8 cellular contexts compared by ENCODE assay signal in the genomic region with DNA sequence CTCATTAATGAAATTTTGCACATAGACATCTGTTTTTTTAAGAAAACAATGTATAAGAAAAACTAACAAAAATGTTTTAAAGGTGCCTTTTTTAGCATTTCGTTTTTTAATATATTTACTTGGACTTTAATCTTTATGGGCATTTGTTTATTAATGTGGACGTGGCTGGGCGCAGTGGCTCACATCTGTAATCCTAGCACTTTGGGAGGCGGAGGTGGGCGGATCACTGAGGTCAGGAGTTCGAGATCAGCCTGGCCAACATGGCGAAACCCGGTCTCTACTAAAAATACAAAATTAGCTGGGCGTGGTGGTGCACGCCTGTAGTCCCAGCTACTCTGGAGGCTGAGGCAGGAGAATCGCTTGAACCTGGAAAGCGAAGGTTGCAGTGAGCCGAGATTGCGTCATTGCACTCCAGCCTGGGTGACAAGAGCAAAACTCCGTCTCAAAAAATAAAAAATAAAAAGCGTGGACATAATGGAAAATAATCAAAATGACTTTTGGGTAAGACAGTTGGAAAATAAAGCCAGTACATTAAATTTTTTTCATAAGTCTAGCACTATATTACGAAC. TPM values are rescaled to one million over a fixed set of nuclear protein-coding genes. Genes with fewer than 3 reads are reported as not detected.
A peak's percentile ranks its signal among the peaks of the same experiment; 100 is the strongest.
DNase-seq lines count a peak whose midpoint lies in the region; ATAC-seq and TF ChIP-seq lines count a peak whose summit lies in the region.
"Not testable (repeated sequence)": the region's sequence is repeated elsewhere in the genome, so short reads cannot be mapped to it uniquely, and the experiment has no call there.

No MANE protein-coding gene starts in this region.

- peaks cover 64% of the 10 kb centered on the region for H3K79me2 ChIP-seq in Loucy (ENCODE audit: insufficient read depth, low read length)
- peaks cover 65% of the 10 kb centered on the region for H3K79me2 ChIP-seq in osteoblast (ENCODE audit: insufficient read depth, low read length)

- not testable (repeated sequence) for H2AFZ ChIP-seq in Loucy (ENCODE audit: low read length); osteoblast (ENCODE audit: low read length)

- peaks cover 47% of the 10 kb centered on the region for H3K4me1 ChIP-seq in Loucy (ENCODE audit: insufficient read depth, low read length, poor library complexity, severe bottlenecking)
- H3K4me1 ChIP-seq in liver (ENCODE audit: control insufficient read depth in 4 of 4, insufficient read depth in 4 of 4, low read length in 3 of 4), result peaks cover 4 to 23% (median 18%) of the 10 kb centered on the region in 4 donors
- H3K4me1 ChIP-seq in osteoblast (ENCODE audit: insufficient read depth, low read length), result peaks cover 15% of the 10 kb centered on the region
- H3K4me1 ChIP-seq in tibial nerve, result peaks cover 0 to 31% (median 18%) of the 10 kb centered on the region in 4 donors

- peaks cover 40% of the 10 kb centered on the region for H3K36me3 Mint-ChIP-seq in Calu3 (ENCODE audit: insufficient read depth, unreplicated experiment)
- H3K36me3 Mint-ChIP-seq in activated B cell treated with CpG ODN at 0.5 μM for 24 hours (ENCODE audit: low read depth), result peaks cover 24% of the 10 kb centered on the region

- POLR2A ChIA-PET in activated B cell treated with CpG ODN at 0.5 μM for 24 hours (lab: Charles Lee), result interaction anchor here (0.5 to 1.7 kb wide), 2 partner anchors 68 to 72 kb away, joined by 3 read pairs; no protein-coding TSS in a partner anchor

- H3K36me3 ChIP-seq in Loucy (ENCODE audit: insufficient read depth, low read length); liver (ENCODE audit: control insufficient read depth in 4 of 4, insufficient read depth in 3 of 4, low read depth in 1 of 4, low read length in 3 of 4); osteoblast (ENCODE audit: insufficient read depth, low read length); tibial nerve: not testable (repeated sequence)

- TF ChIP-seq RAD21 in liver (IDR thresholded peaks at IDR 0.05), result not testable (repeated sequence)

- not testable (repeated sequence) for H3K27me3 Mint-ChIP-seq in Calu3 (ENCODE audit: unreplicated experiment); activated B cell treated with CpG ODN at 0.5 μM for 24 hours

- not testable (repeated sequence) for H3K27me3 ChIP-seq in Loucy (ENCODE audit: insufficient read depth, low read length, poor library complexity, severe bottlenecking); liver (ENCODE audit: control insufficient read depth in 4 of 4, insufficient read depth in 4 of 4, low read length in 3 of 4); osteoblast (ENCODE audit: insufficient read depth, low read length); tibial nerve

- H4K20me1 ChIP-seq in Loucy (ENCODE audit: insufficient read depth, low read length, poor library complexity, severe bottlenecking) (peaks cover 51% of the 10 kb centered on the region), osteoblast (ENCODE audit: insufficient read depth, low read length) (peaks cover 21% of the 10 kb centered on the region)

- H3K9ac ChIP-seq in Loucy (ENCODE audit: low read depth, low read length, poor library complexity, severe bottlenecking), result peak overlapping the region; percentile 84
- peak overlapping the region in 1 of 2 donors; percentile 99 for H3K9ac ChIP-seq in liver (ENCODE audit: low read depth in 1 of 2, low read length in 2 of 2)

- DNase-seq in Calu3; activated B cell treated with CpG ODN at 0.5 μM for 24 hours; astrocyte of the cerebellum (ENCODE audit: low read depth); epithelial cell of proximal tubule (ENCODE audit: low read depth); osteoblast (ENCODE audit: insufficient read length, low spot score, missing footprints); tibial nerve (ENCODE audit: low spot score in 2 of 2): not testable (repeated sequence)

- H3F3A ChIP-seq in Loucy (ENCODE audit: low read depth), result not testable (repeated sequence)

- H3K27ac Mint-ChIP-seq in Calu3 (ENCODE audit: unreplicated experiment), result not testable (repeated sequence)
- peak overlapping the region; percentile 89 for H3K27ac Mint-ChIP-seq in activated B cell treated with CpG ODN at 0.5 μM for 24 hours

- intact Hi-C loops in Calu3 (cut with micrococcal nuclease; ENCODE audit: unreplicated experiment), result not testable (repeated sequence)
- intact Hi-C loops in activated B cell treated with CpG ODN at 0.5 μM for 24 hours (cut with micrococcal nuclease), result loop anchor here (2.0 kb wide), 2 partner anchors 261 to 1615 kb away; partner anchors contain the start of genes CEP152 and TRPM7

- H3K4me3 ChIP-seq in Loucy (ENCODE audit: low read length, poor library complexity, severe bottlenecking) (peak overlapping the region; percentile 87), astrocyte of the cerebellum (ENCODE audit: low read depth, low read length) (peak overlapping the region; percentile 99), epithelial cell of proximal tubule (ENCODE audit: low read depth, low read length) (peak overlapping the region; percentile 82), liver (ENCODE audit: low read depth in 1 of 3, low read length in 3 of 3) (peak overlapping the region; percentile 72 to 100 (median 82)), osteoblast (ENCODE audit: insufficient read depth, low read length) (peak overlapping the region; percentile 88), tibial nerve (peak overlapping the region in 3 of 4 donors; percentile 70 to 79 (median 71))

- not testable (repeated sequence) for ATAC-seq in activated B cell treated with CpG ODN at 0.5 μM for 24 hours (ENCODE audit: low read depth)

- CTCF ChIA-PET in Calu3 (lab: Charles Lee); activated B cell treated with CpG ODN at 0.5 μM for 24 hours (lab: Charles Lee): not testable (repeated sequence)

- 71% methylated on average over 17 of the region's 17 CpGs for WGBS in liver
- 88 to 89% methylated on average over 17 of the region's 17 CpGs for whole genome bisulfite sequencing in tibial nerve, 2 donors

- not testable (repeated sequence) for H3K9me3 Mint-ChIP-seq in Calu3 (ENCODE audit: low read depth, unreplicated experiment); activated B cell treated with CpG ODN at 0.5 μM for 24 hours

- not testable (repeated sequence) for TF ChIP-seq EP300 in tibial nerve (IDR thresholded peaks at IDR 0.05)

- H3K9me2 ChIP-seq in Loucy (replicated peaks; ENCODE audit: low read depth, low read length), result not testable (repeated sequence)

- TF ChIP-seq POLR2A in tibial nerve (IDR thresholded peaks at IDR 0.05), result not testable (repeated sequence)

- H3K4me3 Mint-ChIP-seq in Calu3 (ENCODE audit: low read depth, unreplicated experiment) (peak overlapping the region; percentile 87), activated B cell treated with CpG ODN at 0.5 μM for 24 hours (peak overlapping the region; percentile 90)

- H3K9me3 ChIP-seq in Loucy (ENCODE audit: insufficient read depth, low read depth, low read length); liver (ENCODE audit: control insufficient read depth in 4 of 4, low read length in 3 of 4); osteoblast (ENCODE audit: low read depth, low read length); tibial nerve: not testable (repeated sequence)

- TF ChIP-seq CTCF in Calu3 (IDR thresholded peaks at IDR 0.05; ENCODE audit: unreplicated experiment); Loucy (conservative IDR thresholded peaks at IDR 0.05; ENCODE audit: low read length); activated B cell treated with CpG ODN at 0.5 μM for 24 hours (IDR thresholded peaks at IDR 0.05); astrocyte of the cerebellum (IDR thresholded peaks at IDR 0.05; ENCODE audit: low read depth, low read length, missing control alignments); epithelial cell of proximal tubule (conservative IDR thresholded peaks at IDR 0.05; ENCODE audit: low read depth, low read length); liver (IDR thresholded peaks at IDR 0.05; ENCODE audit: low read depth, low read length, missing input control); osteoblast (IDR thresholded peaks at IDR 0.05; ENCODE audit: extremely low read depth, low read depth, low read length); tibial nerve (IDR thresholded peaks at IDR 0.05): not testable (repeated sequence)

- H3K27ac ChIP-seq in liver (ENCODE audit: low read depth in 1 of 2, low read length in 2 of 2); tibial nerve: not testable (repeated sequence)
- H3K27ac ChIP-seq in osteoblast (ENCODE audit: low read depth, low read length), result peak overlapping the region; percentile 88

- in situ Hi-C loops in astrocyte of the cerebellum (cut with HindIII; ENCODE audit: low sequenced_read_pairs), result not testable (repeated sequence)

- not testable (repeated sequence) for BruUV-seq in Calu3 (replicated peaks; lab: Mats Ljungman, UMichigan)

- H3K4me2 ChIP-seq in Loucy (ENCODE audit: low read depth, low read length, poor library complexity, severe bottlenecking), result peak overlapping the region; percentile 97
- peak overlapping the region; percentile 98 for H3K4me2 ChIP-seq in osteoblast (ENCODE audit: insufficient read depth, low read length)

- not testable (repeated sequence) for H3K4me1 Mint-ChIP-seq in Calu3 (ENCODE audit: low read depth, unreplicated experiment)
- H3K4me1 Mint-ChIP-seq in activated B cell treated with CpG ODN at 0.5 μM for 24 hours, result peaks cover 54% of the 10 kb centered on the region

RNA-seq across cellular contexts. Expression of gene USP8, which starts 1.6 kb away (rescaled TPM):
- total RNA-seq in Calu3 (2022), result 72.4 and 73.2 TPM in 2 replicates
- 71.3 and 78.3 TPM in 2 replicates for total RNA-seq in activated B cell treated with CpG ODN at 0.5 μM for 24 hours
- 35.1 and 35.9 TPM in 2 replicates for total RNA-seq in epithelial cell of proximal tubule
- total RNA-seq in liver, result 10 to 100 TPM; 32.5 to 42.8 TPM
- polyA plus RNA-seq in liver, result 10 to 100 TPM; 20.4 to 32.5 TPM
- 53.0 and 61.2 TPM in 2 replicates for total RNA-seq in osteoblast
- 10 to 100 TPM; 39.8 to 97.2 (median 53.5) TPM for total RNA-seq in tibial nerve
